1 cellular context compared by ENCODE assay signal in the genomic region with DNA sequence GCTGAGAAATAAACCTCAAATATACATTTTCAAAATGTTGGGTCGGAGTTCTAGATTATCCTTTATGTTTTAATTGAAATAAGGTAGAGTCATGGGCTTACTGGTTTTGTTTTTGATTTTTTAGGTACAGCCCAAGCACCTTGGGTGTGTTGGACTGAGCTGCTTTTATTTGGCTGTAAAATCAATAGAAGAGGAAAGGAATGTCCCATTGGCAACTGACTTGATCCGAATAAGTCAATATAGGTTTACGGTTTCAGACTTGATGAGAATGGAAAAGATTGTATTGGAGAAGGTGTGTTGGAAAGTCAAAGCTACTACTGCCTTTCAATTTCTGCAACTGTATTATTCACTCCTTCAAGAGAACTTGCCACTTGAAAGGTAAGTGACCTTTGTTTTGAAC.
TF ChIP-seq lines count a peak whose summit lies in the region.

No MANE protein-coding gene starts in this region.

TF ChIP-seq in endothelial cell of umbilical vein, 7 proteins besides CTCF, POLR2A, EP300 and RAD21:
- TF ChIP-seq EZH2 (IDR thresholded peaks at IDR 0.05; ENCODE audit: borderline replicate concordance, low read depth, low read length, severe bottlenecking): no peak
- TF ChIP-seq MYC (IDR thresholded peaks at IDR 0.05; ENCODE audit: low read depth, low read length): no peak
- no peak for TF ChIP-seq POLR2AphosphoS5 (IDR thresholded peaks at IDR 0.05; ENCODE audit: insufficient read depth, low read depth, low read length)
- TF ChIP-seq, protein P1, sequence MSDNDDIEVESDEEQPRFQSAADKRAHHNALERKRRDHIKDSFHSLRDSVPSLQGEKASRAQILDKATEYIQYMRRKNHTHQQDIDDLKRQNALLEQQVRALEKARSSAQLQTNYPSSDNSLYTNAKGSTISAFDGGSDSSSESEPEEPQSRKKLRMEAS (IDR thresholded peaks at IDR 0.05; ENCODE audit: insufficient read depth, insufficient read length): no peak
- TF ChIP-seq GATA2 (IDR thresholded peaks at IDR 0.05; ENCODE audit: insufficient read depth, insufficient read length, low read depth, low read length): no peak
- no peak for TF ChIP-seq FOS (IDR thresholded peaks at IDR 0.05; ENCODE audit: borderline replicate concordance, insufficient read depth, low read length)
- no peak for TF ChIP-seq JUN (IDR thresholded peaks at IDR 0.05; ENCODE audit: borderline replicate concordance, insufficient read depth, insufficient read length, low read depth)
